ENCODE assay signal across 8 cellular contexts in the genomic region with DNA sequence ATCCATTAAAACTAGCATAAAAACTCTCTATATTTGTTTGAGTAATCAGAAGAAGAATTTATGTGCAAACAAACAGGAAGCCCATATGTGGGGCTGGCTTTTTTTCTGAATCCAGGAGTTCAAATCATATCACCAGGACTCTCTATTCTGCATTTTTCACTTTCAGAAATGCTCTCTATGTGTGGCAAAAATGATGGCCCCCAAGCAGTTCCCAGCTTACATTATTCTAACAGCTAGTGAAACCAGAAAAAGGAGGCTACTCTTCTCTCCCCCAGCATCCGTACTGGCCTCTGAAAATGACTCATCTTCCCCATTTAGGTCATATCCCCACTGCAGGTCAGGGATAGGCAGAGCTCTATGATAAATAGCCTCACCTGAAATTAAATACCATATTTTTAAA. TPM values are rescaled to one million over a fixed set of nuclear protein-coding genes. Genes with fewer than 3 reads are reported as not detected.
DNase-seq lines count a peak whose midpoint lies in the region; ATAC-seq and TF ChIP-seq lines count a peak whose summit lies in the region.

No MANE protein-coding gene starts in this region.

- no peak overlapping the region for H3K23ac ChIP-seq in neuronal stem cell (ENCODE audit: low read depth, low read length, poor library complexity)

- H3K27me3 ChIP-seq in upper lobe of right lung, result no peaks in the 10 kb centered on the region
- H3K27me3 ChIP-seq in neuronal stem cell (ENCODE audit: control insufficient read depth in 3 of 3, insufficient read depth in 3 of 3, low read depth in 1 of 3, low read length in 3 of 3), result no peaks in the 10 kb centered on the region

- peaks cover 17% of the 10 kb centered on the region for H3K36me3 Mint-ChIP-seq in activated CD8-positive, alpha-beta T cell treated with anti-CD3 and anti-CD28 coated beads for 36 hours (ENCODE audit: low read depth)

- H2BK15ac ChIP-seq in neuronal stem cell (ENCODE audit: low read length), result no peak overlapping the region

- CTCF ChIA-PET in GM10248 (lab: Yijun Ruan, JAX) (interaction anchor here (1.0 to 1.3 kb wide), 2 partner anchors 13 to 19 kb away, joined by 4 read pairs; no protein-coding TSS in a partner anchor), OCI-LY7 (lab: Charles Lee; ENCODE audit: unreplicated experiment) (no interaction called here)
- CTCF ChIA-PET in activated CD8-positive, alpha-beta T cell treated with anti-CD3 and anti-CD28 coated beads for 36 hours (lab: Charles Lee), result interaction anchor here (1.3 to 2.2 kb wide), 4 partner anchors 8 to 22 kb away, joined by 3 to 9 read pairs (median 4); partner anchors contain the start of gene RBM26

- no peak overlapping the region for H3K9ac ChIP-seq in neuronal stem cell (ENCODE audit: low read depth, low read length, poor library complexity)

- no TSS peak for BruUV-seq in OCI-LY7 (replicated peaks; lab: Mats Ljungman, UMichigan)

- DNase-seq in GM10248 (ENCODE audit: extremely low spot score) (peak; percentile 53), upper lobe of right lung (no peak), OCI-LY7 (ENCODE audit: low spot score) (no peak), kidney glomerular epithelial cell (lab: John Stamatoyannopoulos, UW) (no peak), neuronal stem cell (ENCODE audit: low spot score) (no peak)
- DNase-seq in activated CD8-positive, alpha-beta T cell treated with anti-CD3 and anti-CD28 coated beads for 36 hours, result peak; percentile 70

- H2BK120ac ChIP-seq in neuronal stem cell (ENCODE audit: low read depth, low read length), result no peak overlapping the region

- H3K27ac Mint-ChIP-seq in activated CD8-positive, alpha-beta T cell treated with anti-CD3 and anti-CD28 coated beads for 36 hours, result peak overlapping the region; percentile 66

- H3K9me3 ChIP-seq in upper lobe of right lung (no peaks in the 10 kb centered on the region), OCI-LY7 (ENCODE audit: low read length) (no peaks in the 10 kb centered on the region), neuronal stem cell (replicated peaks in 1 of 2; ENCODE audit: control insufficient read depth in 2 of 2, insufficient read depth in 1 of 2, low read depth in 1 of 2, low read length in 2 of 2) (peaks cover 0 to 10% of the 10 kb centered on the region in 2 donors)

- H4K91ac ChIP-seq in neuronal stem cell (ENCODE audit: low read depth, low read length, poor library complexity), result no peak overlapping the region

- no peak overlapping the region for H2BK5ac ChIP-seq in neuronal stem cell (ENCODE audit: low read length)

- no peak overlapping the region for H3K4ac ChIP-seq in neuronal stem cell (ENCODE audit: low read length)

- intact Hi-C loops in activated CD8-positive, alpha-beta T cell treated with anti-CD3 and anti-CD28 coated beads for 36 hours (cut with micrococcal nuclease), result no loop called here
- intact Hi-C loops in upper lobe of right lung (cut with DNase I), result no loop called here
- intact Hi-C loops in OCI-LY7 (cut with micrococcal nuclease; ENCODE audit: unreplicated experiment), result no loop called here

- H3K36me3 ChIP-seq in upper lobe of right lung, result no peaks in the 10 kb centered on the region
- peaks cover 56% of the 10 kb centered on the region for H3K36me3 ChIP-seq in OCI-LY7 (ENCODE audit: insufficient read depth, low read length)
- peaks cover 3 to 29% of the 10 kb centered on the region in 2 donors for H3K36me3 ChIP-seq in neuronal stem cell (replicated peaks in 1 of 2; ENCODE audit: control insufficient read depth in 2 of 2, insufficient read depth in 2 of 2, low read length in 2 of 2)

- no peak overlapping the region for H3K18ac ChIP-seq in neuronal stem cell (ENCODE audit: low read length)

- H3K4me1 ChIP-seq in upper lobe of right lung (peaks cover 19% of the 10 kb centered on the region), OCI-LY7 (ENCODE audit: insufficient read depth, low read length, poor library complexity, severe bottlenecking) (peaks cover 52% of the 10 kb centered on the region), neuronal stem cell (ENCODE audit: control insufficient read depth in 2 of 2, insufficient read depth in 1 of 2, low read depth in 1 of 2, low read length in 2 of 2) (no peaks in the 10 kb centered on the region)

- H3K4me2 ChIP-seq in OCI-LY7 (ENCODE audit: low read length) (no peak overlapping the region), neuronal stem cell (ENCODE audit: insufficient read depth, low read length, poor library complexity, severe bottlenecking) (no peak overlapping the region)

- H3K4me3 Mint-ChIP-seq in activated CD8-positive, alpha-beta T cell treated with anti-CD3 and anti-CD28 coated beads for 36 hours, result peak overlapping the region; percentile 15

- peaks cover 53% of the 10 kb centered on the region for H4K20me1 ChIP-seq in OCI-LY7 (ENCODE audit: insufficient read depth, low read length)

- H4K8ac ChIP-seq in neuronal stem cell (ENCODE audit: low read depth, low read length), result no peak overlapping the region

- TF ChIP-seq CTCF in GM10248 (IDR thresholded peaks at IDR 0.05; ENCODE audit: control extremely low read depth, extremely low read depth, low read depth, missing control alignments), result no peak
- TF ChIP-seq CTCF in activated CD8-positive, alpha-beta T cell treated with anti-CD3 and anti-CD28 coated beads for 36 hours (IDR thresholded peaks at IDR 0.05), result no peak
- TF ChIP-seq CTCF in upper lobe of right lung (IDR thresholded peaks at IDR 0.05), result no peak
- no peak for TF ChIP-seq CTCF in OCI-LY7 (conservative IDR thresholded peaks at IDR 0.05; ENCODE audit: low read length)

- H3K27ac ChIP-seq in upper lobe of right lung (no peak overlapping the region), OCI-LY7 (ENCODE audit: low read depth, low read length, poor library complexity, severe bottlenecking) (no peak overlapping the region), neuronal stem cell (replicated peaks; ENCODE audit: low read length) (no peak overlapping the region)

- POLR2A ChIA-PET in GM10248 (lab: Yijun Ruan, JAX) (no interaction called here), OCI-LY7 (lab: Charles Lee) (interaction anchor here (1.1 to 2.6 kb wide), 3 partner anchors 12 to 18 kb away, joined by 3 to 10 read pairs (median 5); no protein-coding TSS in a partner anchor)
- POLR2A ChIA-PET in activated CD8-positive, alpha-beta T cell treated with anti-CD3 and anti-CD28 coated beads for 36 hours (lab: Charles Lee), result interaction anchor here (1.0 kb wide), 1 partner anchor 14 kb away, joined by 3 read pairs; no protein-coding TSS in a partner anchor

- no peaks in the 10 kb centered on the region for H3K27me3 Mint-ChIP-seq in activated CD8-positive, alpha-beta T cell treated with anti-CD3 and anti-CD28 coated beads for 36 hours

- H3K4me1 Mint-ChIP-seq in activated CD8-positive, alpha-beta T cell treated with anti-CD3 and anti-CD28 coated beads for 36 hours (ENCODE audit: low read depth), result peaks cover 83% of the 10 kb centered on the region

- ATAC-seq in GM19395 (IDR thresholded peaks at IDR 0.05; ENCODE audit: unreplicated experiment) (peak; percentile 94), HG03175 (IDR thresholded peaks at IDR 0.05; ENCODE audit: unreplicated experiment) (peak; percentile 96), upper lobe of right lung (peak; percentile 57)
- peak; percentile 87 for ATAC-seq in activated CD8-positive, alpha-beta T cell treated with anti-CD3 and anti-CD28 coated beads for 36 hours

- no peaks in the 10 kb centered on the region for H3K9me2 ChIP-seq in OCI-LY7 (ENCODE audit: insufficient read depth, low read length)

- H3K9me3 Mint-ChIP-seq in activated CD8-positive, alpha-beta T cell treated with anti-CD3 and anti-CD28 coated beads for 36 hours, result no peaks in the 10 kb centered on the region

- no peak overlapping the region for H3K14ac ChIP-seq in neuronal stem cell (ENCODE audit: low read length)

- H3K79me2 ChIP-seq in OCI-LY7 (ENCODE audit: insufficient read depth, low read depth, low read length), result peaks cover 100% of the 10 kb centered on the region

- H2AK5ac ChIP-seq in neuronal stem cell (ENCODE audit: low read depth, low read length), result no peak overlapping the region

- no peak overlapping the region for H3K4me3 ChIP-seq in upper lobe of right lung
- H3K4me3 ChIP-seq in OCI-LY7 (ENCODE audit: low read depth, low read length, poor library complexity, severe bottlenecking), result no peak overlapping the region
- no peak overlapping the region for H3K4me3 ChIP-seq in neuronal stem cell (ENCODE audit: low read length in 2 of 2)

- H2BK12ac ChIP-seq in neuronal stem cell (ENCODE audit: low read length), result no peak overlapping the region

- WGBS in neuronal stem cell (ENCODE audit: extremely low coverage in 2 of 2, insufficient read length in 2 of 2, insufficient replicate concordance in 1 of 2), 2 donors, result no CpG with 5 or more reads among the region's 1 CpG

- H2AFZ ChIP-seq in OCI-LY7 (ENCODE audit: low read length) (no peak overlapping the region), neuronal stem cell (ENCODE audit: low read length) (no peak overlapping the region)

- peaks cover 2% of the 10 kb centered on the region for H3K79me1 ChIP-seq in neuronal stem cell (ENCODE audit: low read depth, low read length)

RNA-seq across cellular contexts. Expression of gene RBM26, which starts 20.4 kb away (rescaled TPM):
- 10 to 100 TPM; 57.6 to 61.1 TPM for total RNA-seq in activated CD8-positive, alpha-beta T cell treated with anti-CD3 and anti-CD28 coated beads for 36 hours
- 42.0 TPM for total RNA-seq in upper lobe of right lung
- total RNA-seq in OCI-LY7 (2014; rRNA removed; shearing (Covaris generic)), result 44.1 and 46.1 TPM in 2 replicates
- 85.2 and 91.6 TPM in 2 replicates for total RNA-seq in OCI-LY7 (2022)
- polyA plus RNA-seq in neuronal stem cell (2013, experiment 1 of 2), result 49.8 TPM
- 52.2 TPM for polyA plus RNA-seq in neuronal stem cell (2013, experiment 2 of 2)

Comparison
In these comparisons a context has a peak if more than half of its experiments do, and no peak if none do; other contexts are left out.
1. DNase-seq: peak in GM10248 (single experiment) and activated CD8-positive, alpha-beta T cell treated with anti-CD3 and anti-CD28 coated beads for 36 hours (single experiment); none in upper lobe of right lung (single experiment), OCI-LY7 (single experiment), kidney glomerular epithelial cell (single experiment) and neuronal stem cell (single experiment).
2. Peak in every context shown above with its lines, with median percentiles within 50 percentile points of each other: ATAC-seq.